ENCODE assay signal across 8 cellular contexts in the genomic region with DNA sequence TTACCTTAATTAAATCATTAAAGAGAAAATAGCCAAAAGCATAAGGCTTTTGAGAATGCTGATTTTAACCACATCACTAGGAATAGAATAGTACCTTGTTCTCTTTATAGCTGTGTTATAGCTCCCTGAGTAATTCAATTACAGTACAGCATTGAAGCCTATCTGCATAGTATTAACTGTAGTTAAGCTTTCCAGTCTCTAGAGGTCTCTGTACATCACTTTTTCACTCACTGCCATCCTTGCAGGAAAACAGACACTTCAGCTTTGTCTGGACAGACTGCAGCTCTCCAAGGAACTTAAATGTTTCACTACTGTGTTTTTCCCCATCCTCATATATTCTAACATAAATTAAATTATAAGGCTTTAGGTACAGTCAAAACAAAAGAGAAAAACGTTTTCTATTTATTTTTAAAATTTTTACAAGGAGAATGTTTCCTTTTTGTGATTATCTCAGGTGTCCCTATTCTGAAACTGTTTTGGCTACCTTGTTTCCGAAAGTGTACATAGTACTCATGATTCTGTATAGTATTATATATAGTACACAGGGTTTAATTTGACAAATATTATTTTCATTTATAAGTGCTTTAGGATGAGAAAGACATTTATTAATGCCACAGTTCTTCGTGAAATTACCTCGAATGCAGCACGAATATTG.
DNase-seq lines count a peak whose midpoint lies in the region; ATAC-seq and TF ChIP-seq lines count a peak whose summit lies in the region.

No MANE protein-coding gene starts in this region.

- H3K4me3 ChIP-seq in NB4 (ENCODE audit: low read depth, low read length) (no peak overlapping the region), foreskin fibroblast (ENCODE audit: low read depth in 1 of 2, low read length in 2 of 2) (peak overlapping the region; percentile 52 to 55)

- peak; percentile 97 for ATAC-seq in HG02623 (IDR thresholded peaks at IDR 0.05; ENCODE audit: unreplicated experiment)

- peak; percentile 53 for DNase-seq in NB4 (ENCODE audit: low read depth)
- DNase-seq in SK-N-DZ (ENCODE audit: low spot score): peak; percentile 59
- DNase-seq in foreskin fibroblast: peak; percentile 71 to 87
- peak; percentile 84 for DNase-seq in pons (ENCODE audit: low spot score)
- no peak for DNase-seq in mesenteric fat pad (ENCODE audit: low spot score)
- no peak for DNase-seq in activated CD8-positive, alpha-beta memory T cell treated with anti-CD3 and anti-CD28 coated beads for 24 hours

- TF ChIP-seq CTCF in GM12873 (IDR thresholded peaks at IDR 0.05; ENCODE audit: insufficient read depth, low read depth, low read length, missing control alignments): peak; percentile 51
- TF ChIP-seq CTCF in NB4 (IDR thresholded peaks at IDR 0.05; ENCODE audit: low read depth, low read length): peak; percentile 43
- peak; percentile 58 for TF ChIP-seq CTCF in foreskin fibroblast (IDR thresholded peaks at IDR 0.05; ENCODE audit: low read depth, low read length)

- TF ChIP-seq POLR2A in NB4 (IDR thresholded peaks at IDR 0.05; ENCODE audit: extremely low read depth, insufficient read length): no peak

Comparison
In these comparisons a context has a peak if more than half of its experiments do, and no peak if none do; other contexts are left out.
1. DNase-seq: peak in NB4 (single experiment), SK-N-DZ (single experiment), foreskin fibroblast (2 of 2) and pons (single experiment); none in mesenteric fat pad (single experiment) and activated CD8-positive, alpha-beta memory T cell treated with anti-CD3 and anti-CD28 coated beads for 24 hours (single experiment).
2. Peak in every context shown above with its lines, with median percentiles within 50 percentile points of each other: CTCF ChIP-seq.